18 cellular contexts compared by ENCODE assay signal in the genomic region with DNA sequence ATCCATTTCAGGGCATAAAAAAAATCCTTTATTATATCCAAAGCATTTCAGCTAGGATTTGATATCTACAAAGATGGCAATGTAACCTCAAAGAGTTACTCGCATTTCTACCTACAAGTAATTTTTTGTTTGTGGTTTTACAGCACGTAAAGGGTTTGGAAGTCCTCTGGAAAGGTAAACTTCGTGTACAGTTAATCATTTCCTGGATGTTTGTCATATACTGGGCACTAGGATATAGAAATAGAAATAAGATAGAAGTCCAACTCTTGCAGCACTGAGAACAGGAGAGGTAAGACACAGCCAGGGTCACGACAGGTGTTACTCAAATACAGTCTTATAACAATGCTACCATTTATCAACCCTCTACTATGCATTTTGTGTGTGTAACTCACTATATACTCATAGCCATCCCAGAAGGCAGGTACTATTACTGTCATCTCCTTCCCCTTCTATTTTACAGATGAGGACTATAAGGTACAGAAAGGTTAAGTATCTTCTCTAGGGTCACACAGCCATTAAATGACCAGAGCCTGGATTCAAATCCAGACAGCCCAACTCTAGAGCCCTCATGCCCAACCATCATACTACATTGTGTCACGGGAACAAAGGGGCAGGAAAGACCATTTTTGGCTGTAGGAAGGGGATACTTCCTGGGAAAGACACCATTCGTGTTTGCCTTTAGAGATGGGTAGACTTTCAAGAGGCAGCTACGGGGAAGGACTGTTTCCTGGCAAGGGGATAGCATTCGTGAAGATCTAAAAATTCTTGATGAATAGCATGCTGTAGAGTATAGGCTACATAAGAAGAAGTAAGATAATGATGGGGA. TPM values are rescaled to one million over a fixed set of nuclear protein-coding genes. Genes with fewer than 3 reads are reported as not detected.
DNase-seq lines count a peak whose midpoint lies in the region; ATAC-seq and TF ChIP-seq lines count a peak whose summit lies in the region.
"Had no signal": no experiment of that assay in that cellular context is flagged by ENCODE, and none has a peak within 500 bp of the region (broad histone marks: within the 10 kb centered on the region; RNA-seq: fewer than 3 reads in every experiment).

No MANE protein-coding gene starts in this region.

- H3K27ac ChIP-seq in right cardiac atrium (ENCODE audit: low read length) (peak overlapping the region; percentile 79), mammary epithelial cell (ENCODE audit: insufficient read depth, low read depth, low read length) (no peak overlapping the region)
- H3K27ac ChIP-seq: BLaER1 treated with 17β-estradiol and CSF1 and Interleukin-3, amounts not matched to agents 10 nM and 100 nM; Peyer's patch had no signal

- BruUV-seq in mammary epithelial cell (replicated peaks; lab: Mats Ljungman, UMichigan) = no TSS peak

- H3K36me3 ChIP-seq in mammary epithelial cell (ENCODE audit: insufficient read depth, low read length) (peaks cover 3% of the 10 kb centered on the region), mucosa of descending colon (ENCODE audit: low read depth) (no peaks in the 10 kb centered on the region)

- H3K4me3 ChIP-seq in right cardiac atrium (ENCODE audit: low read length) (no peak overlapping the region), mammary epithelial cell (replicated peaks in 1 of 3; ENCODE audit: insufficient read depth in 1 of 3, low read depth in 2 of 3, low read length in 3 of 3) (no peak overlapping the region), mucosa of descending colon (no peak overlapping the region)
- H3K4me3 ChIP-seq: BLaER1 treated with 17β-estradiol and CSF1 and Interleukin-3, amounts not matched to agents 10 nM and 100 nM; Peyer's patch had no signal

- peaks cover 7% of the 10 kb centered on the region for H3K4me1 ChIP-seq in right cardiac atrium (ENCODE audit: control insufficient read depth, insufficient read depth, low read length)
- H3K4me1 ChIP-seq in mammary epithelial cell (ENCODE audit: insufficient read depth, low read length) = no peaks in the 10 kb centered on the region
- no peaks in the 10 kb centered on the region for H3K4me1 ChIP-seq in mucosa of descending colon (ENCODE audit: low read depth)
- H3K4me1 ChIP-seq: BLaER1 treated with 17β-estradiol and CSF1 and Interleukin-3, amounts not matched to agents 10 nM and 100 nM; Peyer's patch had no signal

- H3K79me2 ChIP-seq in mammary epithelial cell (ENCODE audit: insufficient read depth, low read length) = no peaks in the 10 kb centered on the region

- DNase-seq in right cardiac atrium = no peak
- no peak for DNase-seq in Right ventricle myocardium inferior (ENCODE audit: missing footprints)
- DNase-seq in mammary epithelial cell = peak; percentile 45
- DNase-seq in mucosa of descending colon = no peak
- no peak for DNase-seq in GM19240 (ENCODE audit: insufficient read length, low spot score)
- DNase-seq in glomerular visceral epithelial cell (ENCODE audit: extremely low spot score) = no peak
- no peak for DNase-seq in ureter (ENCODE audit: low spot score)
- DNase-seq: CD8-positive, alpha-beta T cell; DMS53; H7; NCI-H1105 treated with DMSO at 0.1 percent for 48 hours; NCI-H1694; NCI-H2081 treated with DMSO at 0.1 percent for 48 hours; NCI-H446 treated with DMSO at 0.1 percent for 48 hours; Peyer's patch; Right ventricle myocardium superior had no signal

- CTCF ChIA-PET in mammary epithelial cell (lab: Charles Lee; ENCODE audit: low non-redundant PET) = no interaction called here

- no peaks in the 10 kb centered on the region for H3K27me3 ChIP-seq in right cardiac atrium (ENCODE audit: control insufficient read depth, insufficient read depth)
- no peaks in the 10 kb centered on the region for H3K27me3 ChIP-seq in mammary epithelial cell (ENCODE audit: insufficient read depth, low read length)
- H3K27me3 ChIP-seq: BLaER1 treated with 17β-estradiol and CSF1 and Interleukin-3, amounts not matched to agents 10 nM and 100 nM; Peyer's patch had no signal

- no peak for ATAC-seq in right cardiac atrium
- no peak for ATAC-seq in Right ventricle myocardium inferior
- ATAC-seq in mucosa of descending colon = peak; percentile 60
- ATAC-seq: CD8-positive, alpha-beta T cell had no signal

- intact Hi-C loops in right cardiac atrium (cut with DNase I) (no loop called here), Right ventricle myocardium inferior (cut with DNase I) (no loop called here), mammary epithelial cell (cut with micrococcal nuclease) (no loop called here), mucosa of descending colon (cut with DNase I, micrococcal nuclease) (no loop called here)

- no peaks in the 10 kb centered on the region for H3K9me3 ChIP-seq in right cardiac atrium (ENCODE audit: control insufficient read depth, low read length)
- no peaks in the 10 kb centered on the region for H3K9me3 ChIP-seq in mammary epithelial cell (replicated peaks; ENCODE audit: insufficient read depth, low read length)
- H3K9me3 ChIP-seq in mucosa of descending colon = no peaks in the 10 kb centered on the region
- H3K9me3 ChIP-seq: BLaER1 treated with 17β-estradiol and CSF1 and Interleukin-3, amounts not matched to agents 10 nM and 100 nM; Peyer's patch had no signal

- dilution Hi-C loops in mammary epithelial cell (cut with HindIII; ENCODE audit: low sequenced_read_pairs) = no loop called here

- no peak overlapping the region for H2AFZ ChIP-seq in mammary epithelial cell (ENCODE audit: low read depth, low read length)

- in situ Hi-C loops in mammary epithelial cell (cut with MboI; ENCODE audit: low sequenced_read_pairs in 2 of 2) = no loop called here

- WGBS in right cardiac atrium = 73% methylated on average over 8 of the region's 8 CpGs
- 92% methylated on average over 8 of the region's 8 CpGs for WGBS in mammary epithelial cell (ENCODE audit: low coverage, missing lambda C conversion rate)

- no peak for TF ChIP-seq CTCF in mammary epithelial cell (conservative IDR thresholded peaks at IDR 0.05 in 1 of 2, IDR thresholded peaks at IDR 0.05 in 1 of 2; ENCODE audit: extremely low read depth in 1 of 2, insufficient read depth in 1 of 2, low read depth in 1 of 2, low read length in 2 of 2)
- no peak for TF ChIP-seq CTCF in mucosa of descending colon (IDR thresholded peaks at IDR 0.05)

- no peak overlapping the region for H3K4me2 ChIP-seq in mammary epithelial cell (ENCODE audit: insufficient read depth, low read depth, low read length)
- H3K4me2 ChIP-seq: BLaER1 treated with 17β-estradiol and CSF1 and Interleukin-3, amounts not matched to agents 10 nM and 100 nM had no signal

- no peaks in the 10 kb centered on the region for H4K20me1 ChIP-seq in mammary epithelial cell (ENCODE audit: insufficient read depth, low read length)

- H3K9ac ChIP-seq in mammary epithelial cell (ENCODE audit: insufficient read depth, low read length) = no peak overlapping the region
- H3K9ac ChIP-seq: BLaER1 treated with 17β-estradiol and CSF1 and Interleukin-3, amounts not matched to agents 10 nM and 100 nM had no signal

RNA-seq across cellular contexts. Expression of gene NDUFA8, which starts 19.0 kb away (rescaled TPM):
- 100 to 1,000 TPM; 210 to 307 (median 265) TPM for total RNA-seq in right cardiac atrium
- 683 TPM for polyA plus RNA-seq in right cardiac atrium
- 297 TPM for total RNA-seq in Right ventricle myocardium inferior
- total RNA-seq in mammary epithelial cell = 10 to 100 TPM; 26.0 to 77.4 TPM
- 111 TPM for polyA plus RNA-seq in mammary epithelial cell
- polyA minus RNA-seq in mammary epithelial cell = 36.5 TPM
- 10 to 100 TPM; 66.9 to 85.0 (median 69.1) TPM for total RNA-seq in mucosa of descending colon
- total RNA-seq in ureter = 38.1 TPM

RNA-seq across cellular contexts. Expression of gene MORN5, which starts 19.1 kb away (rescaled TPM):
- not detected for total RNA-seq in right cardiac atrium
- 0.25 TPM for polyA plus RNA-seq in right cardiac atrium
- not detected for total RNA-seq in Right ventricle myocardium inferior
- not detected for total RNA-seq in mammary epithelial cell
- not detected for polyA plus RNA-seq in mammary epithelial cell
- polyA minus RNA-seq in mammary epithelial cell = not detected
- 10 to 100 TPM in 1 of 3 donors, 1 to 10 TPM in 1, not detected in 1; 1.6 to 21.2 TPM for total RNA-seq in mucosa of descending colon
- 1.4 TPM for total RNA-seq in ureter
- total RNA-seq: A673; CD8-positive, alpha-beta T cell; H7; Peyer's patch; Right ventricle myocardium superior had no signal

RNA-seq across cellular contexts. Expression of gene TTLL11, which starts 47.5 kb away (rescaled TPM):
- total RNA-seq in right cardiac atrium = 1 to 10 TPM; 3.5 to 8.6 (median 5.8) TPM
- polyA plus RNA-seq in right cardiac atrium = 3.4 TPM
- total RNA-seq in Right ventricle myocardium inferior = 5.0 TPM
- total RNA-seq in mammary epithelial cell = 10 to 100 TPM in 1 of 2 donors, 1 to 10 TPM in 1; 5.7 to 17.5 TPM
- 5.3 TPM for polyA plus RNA-seq in mammary epithelial cell
- polyA minus RNA-seq in mammary epithelial cell = 1.3 TPM
- 10 to 100 TPM in 1 of 3 donors, 1 to 10 TPM in 2; 6.0 to 22.2 (median 6.4) TPM for total RNA-seq in mucosa of descending colon
- 10.9 TPM for total RNA-seq in ureter
